8 cellular contexts compared by ENCODE assay signal in the genomic region with DNA sequence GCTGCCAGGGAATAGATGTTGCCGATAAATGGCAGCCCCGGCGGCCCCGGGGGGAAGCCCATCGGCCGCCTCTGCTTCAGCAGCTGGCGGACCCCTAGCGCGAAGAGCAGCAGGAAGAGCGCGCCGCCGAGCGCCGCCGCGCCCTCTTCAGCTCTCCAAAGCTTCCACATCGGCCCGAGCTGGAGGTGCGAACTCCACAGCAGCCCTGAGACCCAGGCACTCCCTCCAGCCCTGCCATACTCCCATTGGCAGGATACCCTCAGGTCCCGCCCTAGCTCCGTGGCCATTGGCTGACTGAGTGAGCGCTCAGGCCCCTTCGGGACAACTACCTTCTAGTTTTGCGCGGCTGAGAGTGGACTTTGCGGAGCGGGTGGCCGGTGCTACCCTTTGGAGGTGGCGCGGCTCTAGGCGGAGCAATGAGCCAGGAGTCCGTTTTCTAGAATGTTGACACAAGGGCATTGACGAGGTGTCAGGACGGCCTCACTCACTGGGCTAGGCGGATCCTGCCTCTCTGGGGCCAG. TPM values are rescaled to one million over a fixed set of nuclear protein-coding genes. Genes with fewer than 3 reads are reported as not detected.
DNase-seq lines count a peak whose midpoint lies in the region; ATAC-seq and TF ChIP-seq lines count a peak whose summit lies in the region.

A gene with protein sequence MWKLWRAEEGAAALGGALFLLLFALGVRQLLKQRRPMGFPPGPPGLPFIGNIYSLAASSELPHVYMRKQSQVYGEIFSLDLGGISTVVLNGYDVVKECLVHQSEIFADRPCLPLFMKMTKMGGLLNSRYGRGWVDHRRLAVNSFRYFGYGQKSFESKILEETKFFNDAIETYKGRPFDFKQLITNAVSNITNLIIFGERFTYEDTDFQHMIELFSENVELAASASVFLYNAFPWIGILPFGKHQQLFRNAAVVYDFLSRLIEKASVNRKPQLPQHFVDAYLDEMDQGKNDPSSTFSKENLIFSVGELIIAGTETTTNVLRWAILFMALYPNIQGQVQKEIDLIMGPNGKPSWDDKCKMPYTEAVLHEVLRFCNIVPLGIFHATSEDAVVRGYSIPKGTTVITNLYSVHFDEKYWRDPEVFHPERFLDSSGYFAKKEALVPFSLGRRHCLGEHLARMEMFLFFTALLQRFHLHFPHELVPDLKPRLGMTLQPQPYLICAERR (minus strand): TSS at position 196 of the 521 bp plus-strand sequence. CDS start 26 bp downstream, at position 170.

- peaks cover 67% of the 10 kb centered on the region for H3K4me1 Mint-ChIP-seq in activated T-cell treated with anti-CD3 and anti-CD28 coated beads, Interleukin-2, amount 50 U/mL, for 72 hours (ENCODE audit: low read depth)

- peak; percentile 94 for ATAC-seq in GM21786 (IDR thresholded peaks at IDR 0.05; ENCODE audit: unreplicated experiment)
- peak; percentile 99 for ATAC-seq in Panc1
- peak; percentile 81 to 84 for ATAC-seq in activated T-cell treated with anti-CD3 and anti-CD28 coated beads, Interleukin-2, amount 50 U/mL, for 72 hours (replicated peaks in 1 of 2)
- ATAC-seq in esophagus mucosa, result peak; percentile 99

- CTCF ChIA-PET in Panc1 (lab: Charles Lee), result interaction anchor here (0.5 to 1.4 kb wide), 3 partner anchors 14 to 102 kb away, joined by 3 to 10 read pairs (median 5); no protein-coding TSS in a partner anchor

- intact Hi-C loops in Panc1 (cut with micrococcal nuclease; ENCODE audit: unreplicated experiment), result loop anchor here (5.0 to 10.0 kb wide), 2 partner anchors 247 to 370 kb away; a partner anchor contains a TSS

- H3K9me3 ChIP-seq in Panc1 (ENCODE audit: control insufficient read depth, insufficient read depth, low read depth, low read length), result no peaks in the 10 kb centered on the region

- in situ Hi-C loops in Panc1 (cut with HindIII; ENCODE audit: low pct_unique_long_range_greater_than_20kb, low sequenced_read_pairs), result no loop called here

- H4K20me1 ChIP-seq in KMS-11 (ENCODE audit: insufficient read depth), result no peaks in the 10 kb centered on the region

- no peak for TF ChIP-seq CTCF in KMS-11 (conservative IDR thresholded peaks at IDR 0.05; ENCODE audit: low read depth, low read length)
- TF ChIP-seq CTCF in Panc1 (IDR thresholded peaks at IDR 0.05), result no peak; the same call in 1 of the 2 replicates

- H3K27ac Mint-ChIP-seq in activated T-cell treated with anti-CD3 and anti-CD28 coated beads, Interleukin-2, amount 50 U/mL, for 72 hours, result peak within 1 kb of the TSS; percentile 93

- no peaks in the 10 kb centered on the region for H3K79me2 ChIP-seq in KMS-11 (ENCODE audit: insufficient read depth, low read depth)

- H3K27me3 ChIP-seq in KMS-11 (ENCODE audit: insufficient read depth, low read depth) (no peaks in the 10 kb centered on the region), Panc1 (ENCODE audit: control insufficient read depth, insufficient read depth, low read length) (no peaks in the 10 kb centered on the region)

- peaks cover 6 to 20% of the 10 kb centered on the region in 2 donors for H3K36me3 Mint-ChIP-seq in activated T-cell treated with anti-CD3 and anti-CD28 coated beads, Interleukin-2, amount 50 U/mL, for 72 hours (ENCODE audit: insufficient read depth in 2 of 2)

- DNase-seq in DMS79 (lab: John Stamatoyannopoulos, UW) (peak; percentile 92), Panc1 (ENCODE audit: low read depth, low spot score) (peak; percentile 96), myocyte (ENCODE audit: low read depth) (peak; percentile 98)
- peak; percentile 94 to 95 for DNase-seq in activated T-cell treated with anti-CD3 and anti-CD28 coated beads, Interleukin-2, amount 50 U/mL, for 72 hours
- peak; percentile 71 to 92 for DNase-seq in stimulated activated CD8-positive, alpha-beta memory T cell treated with anti-CD3 and anti-CD28 coated beads, Interleukin-7, amount 100 ng/mL, for 48 hours (ENCODE audit: extremely low read depth in 1 of 2, low read depth in 1 of 2)

- no peaks in the 10 kb centered on the region for H3K27me3 Mint-ChIP-seq in activated T-cell treated with anti-CD3 and anti-CD28 coated beads, Interleukin-2, amount 50 U/mL, for 72 hours (ENCODE audit: low read depth)

- H2AFZ ChIP-seq in KMS-11 (ENCODE audit: low read depth), result peak within 1 kb of the TSS; percentile 77

- POLR2A ChIA-PET in Panc1 (lab: Charles Lee), result interaction anchor here (0.6 to 1.1 kb wide), 2 partner anchors 11 to 50 kb away, joined by 3 to 4 read pairs; no protein-coding TSS in a partner anchor

- no peak within 1 kb of the TSS for H3K4me3 ChIP-seq in KMS-11 (IDR thresholded peaks at IDR 0.05; ENCODE audit: insufficient read depth, low read depth, low read length)
- peak within 1 kb of the TSS; percentile 68 to 89 for H3K4me3 ChIP-seq in Panc1 (ENCODE audit: low read depth in 2 of 2, low read length in 2 of 2)

- H3K4me2 ChIP-seq in KMS-11, result peak within 1 kb of the TSS; percentile 64

- peak within 1 kb of the TSS; percentile 46; the same call in 1 of the 2 replicates for H3K9ac ChIP-seq in KMS-11

- H3K4me3 Mint-ChIP-seq in activated T-cell treated with anti-CD3 and anti-CD28 coated beads, Interleukin-2, amount 50 U/mL, for 72 hours, result peak within 1 kb of the TSS; percentile 90 to 97

- peaks cover 0 to 4% of the 10 kb centered on the region in 2 donors for H3K9me3 Mint-ChIP-seq in activated T-cell treated with anti-CD3 and anti-CD28 coated beads, Interleukin-2, amount 50 U/mL, for 72 hours

- H3K27ac ChIP-seq in KMS-11 (peak within 1 kb of the TSS; percentile 49), Panc1 (ENCODE audit: low read length) (peak within 1 kb of the TSS; percentile 92)

- H3K36me3 ChIP-seq in KMS-11 (ENCODE audit: insufficient read depth) (no peaks in the 10 kb centered on the region), Panc1 (ENCODE audit: control insufficient read depth, insufficient read depth, low read length) (no peaks in the 10 kb centered on the region)

- BruUV-seq in Panc1 (replicated peaks; lab: Mats Ljungman, UMichigan), result no TSS peak

- peaks cover 30% of the 10 kb centered on the region for H3K4me1 ChIP-seq in KMS-11 (ENCODE audit: low read depth, poor library complexity, severe bottlenecking)
- peaks cover 5% of the 10 kb centered on the region for H3K4me1 ChIP-seq in Panc1 (ENCODE audit: control insufficient read depth, insufficient read depth, low read length)

RNA-seq across cellular contexts. Expression of the gene that starts here (rescaled TPM):
- total RNA-seq in Panc1 (2021; ENCODE audit: unreplicated experiment) (11.2 TPM), esophagus mucosa (14.4 TPM), myocyte (7.2 and 8.8 TPM in 2 replicates)
- 8.5 TPM for polyA plus RNA-seq in Panc1 (2012; ENCODE audit: insufficient read length)
- total RNA-seq in activated T-cell treated with anti-CD3 and anti-CD28 coated beads, Interleukin-2, amount 50 U/mL, for 72 hours, result 10 to 100 TPM; 30.2 to 30.4 TPM
- 8.4 TPM for polyA plus RNA-seq in myocyte (2012)
